In genomic region chr22:38124236-38124974, GRCh38 we compare ENCODE assay signal across 19 cellular contexts. TPM values are rescaled to one million over a fixed set of nuclear protein-coding genes. Genes with fewer than 3 reads are reported as not detected.
DNase-seq lines count a peak whose midpoint lies in the region; ATAC-seq and TF ChIP-seq lines count a peak whose summit lies in the region.
"Had no signal": no experiment of that assay in that cellular context is flagged by ENCODE, and none has a peak within 500 bp of the region (broad histone marks: within the 10 kb centered on the region; RNA-seq: fewer than 3 reads in every experiment).

No MANE protein-coding gene starts in this region.

- H3K9me3 ChIP-seq in H9 (ENCODE audit: control insufficient read depth, low read depth, low read length) = no peaks in the 10 kb centered on the region
- H3K9me3 ChIP-seq: BE2C, spleen, tibial artery had no signal

- H3K27me3 Mint-ChIP-seq in H9 (ENCODE audit: low read depth) = peaks cover 1% of the 10 kb centered on the region; the same call in 1 of the 2 replicates
- H3K27me3 Mint-ChIP-seq in brain = no peaks in the 10 kb centered on the region
- H3K27me3 Mint-ChIP-seq: activated naive CD8-positive, alpha-beta T cell treated with anti-CD3 and anti-CD28 coated beads, Interleukin-2, amount 50 U/mL, for 24 hours had no signal

- no peaks in the 10 kb centered on the region for H4K20me1 ChIP-seq in H9 (ENCODE audit: control insufficient read depth, insufficient read depth, insufficient read length)

- H3K9ac ChIP-seq in H9 (ENCODE audit: extremely low read depth, insufficient read length, low read length) (no peak overlapping the region), mesendoderm (ENCODE audit: low read length) (no peak overlapping the region)
- H3K9ac ChIP-seq: KMS-11, parathyroid adenoma had no signal

- ATAC-seq in GM21367 (IDR thresholded peaks at IDR 0.05; ENCODE audit: unreplicated experiment) = no peak
- ATAC-seq: activated naive CD8-positive, alpha-beta T cell treated with anti-CD3 and anti-CD28 coated beads, Interleukin-2, amount 50 U/mL, for 24 hours; left colon had no signal

- H4K8ac ChIP-seq in H9 (replicated peaks; ENCODE audit: insufficient read length, low read depth, low read length) = no peak overlapping the region
- no peak overlapping the region for H4K8ac ChIP-seq in mesendoderm (ENCODE audit: low read depth, low read length)

- no peak overlapping the region for H2AFZ ChIP-seq in H9 (ENCODE audit: low read length)
- H2AFZ ChIP-seq: parathyroid adenoma had no signal

- no peaks in the 10 kb centered on the region for H3K36me3 ChIP-seq in mesendoderm (ENCODE audit: control insufficient read depth, insufficient read depth, low read length)
- H3K36me3 ChIP-seq: BE2C had no signal

- no peak overlapping the region for H3K18ac ChIP-seq in H9 (ENCODE audit: insufficient read length, low read depth, low read length)
- no peak overlapping the region for H3K18ac ChIP-seq in mesendoderm (ENCODE audit: low read length)

- no peak overlapping the region for H3K23ac ChIP-seq in H9 (ENCODE audit: insufficient read length, low read depth, low read length)
- no peak overlapping the region for H3K23ac ChIP-seq in mesendoderm (ENCODE audit: low read length)

- H2BK120ac ChIP-seq in H9 (ENCODE audit: low read depth, low read length, poor library complexity, severe bottlenecking) (no peak overlapping the region), mesendoderm (ENCODE audit: low read depth, low read length) (no peak overlapping the region)

- H3K4me2 ChIP-seq in H9 (ENCODE audit: insufficient read depth, insufficient read length, low read length) (no peak overlapping the region), mesendoderm (ENCODE audit: low read length) (no peak overlapping the region)
- H3K4me2 ChIP-seq: KMS-11 had no signal

- H4K5ac ChIP-seq in H9 (ENCODE audit: insufficient read length, low read depth, low read length) (no peak overlapping the region), mesendoderm (ENCODE audit: low read length) (no peak overlapping the region)

- no peak overlapping the region for H3K14ac ChIP-seq in H9 (ENCODE audit: insufficient read depth, low read length)

- H3K27ac ChIP-seq in H9 (ENCODE audit: insufficient read length, low read depth, low read length) = no peak overlapping the region
- no peak overlapping the region for H3K27ac ChIP-seq in mesendoderm (ENCODE audit: low read depth, low read length)
- no peak overlapping the region for H3K27ac ChIP-seq in caudate nucleus (ENCODE audit: low read depth, low read length)
- H3K27ac ChIP-seq: KMS-11, parathyroid adenoma, spleen, tibial artery had no signal

- peaks cover 0 to 4% (median 0%) of the 10 kb centered on the region in 3 experiments; a peak in 2 of 7 replicates for H3K36me3 Mint-ChIP-seq in H9 (ENCODE audit: insufficient read depth in 1 of 3, low read depth in 3 of 3)
- no peaks in the 10 kb centered on the region for H3K36me3 Mint-ChIP-seq in brain

- no peaks in the 10 kb centered on the region for H3K79me1 ChIP-seq in H9 (ENCODE audit: insufficient read depth, low read depth, low read length, poor library complexity, severe bottlenecking)
- H3K79me1 ChIP-seq in mesendoderm (ENCODE audit: low read length) = no peaks in the 10 kb centered on the region

- H2BK5ac ChIP-seq in H9 (ENCODE audit: insufficient read length, low read length) (no peak overlapping the region), mesendoderm (ENCODE audit: low read length) (no peak overlapping the region)

- H3K4me1 Mint-ChIP-seq in H9 (peaks cover 4 to 13% of the 10 kb centered on the region in 2 experiments), brain (no peaks in the 10 kb centered on the region)
- H3K4me1 Mint-ChIP-seq: activated naive CD8-positive, alpha-beta T cell treated with anti-CD3 and anti-CD28 coated beads, Interleukin-2, amount 50 U/mL, for 24 hours had no signal

- no peak overlapping the region for H2AK5ac ChIP-seq in H9 (ENCODE audit: insufficient read length, low read length)
- H2AK5ac ChIP-seq in mesendoderm (ENCODE audit: low read length) = no peak overlapping the region

- H3K4me3 Mint-ChIP-seq in H9 = no peak overlapping the region
- no peak overlapping the region for H3K4me3 Mint-ChIP-seq in brain
- H3K4me3 Mint-ChIP-seq: activated naive CD8-positive, alpha-beta T cell treated with anti-CD3 and anti-CD28 coated beads, Interleukin-2, amount 50 U/mL, for 24 hours had no signal

- WGBS in H9 (ENCODE audit: extremely low coverage, insufficient read length, low lambda C conversion rate) = no CpG with 5 or more reads among the region's 21 CpGs
- no CpG with 5 or more reads among the region's 21 CpGs for WGBS in mesendoderm (ENCODE audit: extremely low coverage, insufficient coverage, low lambda C conversion rate)

- H2BK15ac ChIP-seq in H9 (ENCODE audit: low read depth, low read length) (no peak overlapping the region), mesendoderm (replicated peaks; ENCODE audit: low read depth) (no peak overlapping the region)

- H3K27ac Mint-ChIP-seq in H9 (peak overlapping the region in 1 of 3 experiments; percentile 88; a peak in 3 of 7 replicates), brain (peak overlapping the region in 3 of 5 experiments; percentile 16 to 70 (median 37))
- H3K27ac Mint-ChIP-seq: activated naive CD8-positive, alpha-beta T cell treated with anti-CD3 and anti-CD28 coated beads, Interleukin-2, amount 50 U/mL, for 24 hours had no signal

- TF ChIP-seq CTCF in H9 (conservative IDR thresholded peaks at IDR 0.05) (peak; percentile 51), brain (conservative IDR thresholded peaks at IDR 0.05) (no peak)

- no peak overlapping the region for H3K4me3 ChIP-seq in mesendoderm (ENCODE audit: low read length)
- H3K4me3 ChIP-seq: spleen, tibial artery had no signal

- no peak overlapping the region for H4K91ac ChIP-seq in H9 (ENCODE audit: insufficient read length, low read depth, low read length)

- H3K9me3 Mint-ChIP-seq in H9 (no peaks in the 10 kb centered on the region), brain (no peaks in the 10 kb centered on the region)
- H3K9me3 Mint-ChIP-seq: activated naive CD8-positive, alpha-beta T cell treated with anti-CD3 and anti-CD28 coated beads, Interleukin-2, amount 50 U/mL, for 24 hours had no signal

- H3K4ac ChIP-seq in H9 (ENCODE audit: low read depth, low read length) = no peak overlapping the region
- H3K4ac ChIP-seq in mesendoderm (ENCODE audit: low read depth, low read length) = no peak overlapping the region

- H3K79me2 ChIP-seq in H9 (ENCODE audit: insufficient read depth, low read length) = no peaks in the 10 kb centered on the region
- no peaks in the 10 kb centered on the region for H3K79me2 ChIP-seq in mesendoderm (ENCODE audit: control insufficient read depth, insufficient read depth, low read length)
- H3K79me2 ChIP-seq: parathyroid adenoma had no signal

- H3K4me1 ChIP-seq in H9 (ENCODE audit: insufficient read depth, low read length) (no peaks in the 10 kb centered on the region), mesendoderm (ENCODE audit: control insufficient read depth, low read depth, low read length) (no peaks in the 10 kb centered on the region)
- H3K4me1 ChIP-seq: parathyroid adenoma, spleen, tibial artery had no signal

- DNase-seq in EH (ENCODE audit: low read depth) (peak; percentile 19), H9 (peak; percentile 71), mesendoderm (peak; percentile 66), caudate nucleus (lab: John Stamatoyannopoulos, UW) (no peak)
- DNase-seq in activated effector memory CD4-positive, alpha-beta T cell treated with anti-CD3 and anti-CD28 coated beads, Interleukin-2, amount 50 U/mL, for 16 hours = no peak
- DNase-seq: activated CD4-positive, CD25-positive, alpha-beta regulatory T cell; activated CD8-positive, alpha-beta memory T cell treated with anti-CD3 and anti-CD28 coated beads, Interleukin-2, amount 50 U/mL, for 48 hours; activated naive CD8-positive, alpha-beta T cell treated with anti-CD3 and anti-CD28 coated beads, Interleukin-2, amount 50 U/mL, for 24 hours; BE2C; central memory CD4-positive, alpha-beta T cell; hippocampal formation; left colon; spleen; tibial artery had no signal

- no peak overlapping the region for H2BK20ac ChIP-seq in H9 (ENCODE audit: low read depth, low read length, poor library complexity, severe bottlenecking)

- H3K27me3 ChIP-seq in H9 (ENCODE audit: insufficient read depth, low read length) = no peaks in the 10 kb centered on the region
- H3K27me3 ChIP-seq in mesendoderm (ENCODE audit: insufficient read depth, low read length, poor library complexity) = no peaks in the 10 kb centered on the region
- H3K27me3 ChIP-seq: BE2C, spleen, tibial artery had no signal

- H3K23me2 ChIP-seq in H9 (ENCODE audit: insufficient read length, low read depth, low read length, poor library complexity, severe bottlenecking) = no peaks in the 10 kb centered on the region

- H3K56ac ChIP-seq in H9 (ENCODE audit: insufficient read length, low read depth, low read length) (no peak overlapping the region), mesendoderm (ENCODE audit: low read length) (no peak overlapping the region)

- H2BK12ac ChIP-seq in H9 (ENCODE audit: insufficient read length, low read depth, low read length) = no peak overlapping the region

- no peak overlapping the region for H3T11ph ChIP-seq in H9 (ENCODE audit: low read length)

RNA-seq across cellular contexts. Expression of gene BAIAP2L2, which starts 13.9 kb away (rescaled TPM):
- total RNA-seq in H9 (2021) = 2.0 and 2.3 TPM in 2 replicates
- 2.6 TPM for polyA plus RNA-seq in brain (ENCODE audit: insufficient read depth, low read depth, low replicate concordance)
- polyA plus RNA-seq in mesendoderm (2013, experiment 1 of 2) = 3.9 TPM
- polyA plus RNA-seq in mesendoderm (2013, experiment 2 of 2) = 4.0 TPM

RNA-seq across cellular contexts. Expression of gene SLC16A8, which starts 40.4 kb away (rescaled TPM):
- 0.75 and 1.1 TPM in 2 replicates for total RNA-seq in H9 (2021)
- 1.2 TPM for polyA plus RNA-seq in brain (ENCODE audit: insufficient read depth, low read depth, low replicate concordance)
- 0.08 TPM for polyA plus RNA-seq in mesendoderm (2013, experiment 1 of 2)
- 0.20 TPM for polyA plus RNA-seq in mesendoderm (2013, experiment 2 of 2)
- total RNA-seq: left colon; T-helper 1 cell treated with Interleukin-12 subunit alpha and Interleukin-12 subunit beta and Interleukin-4 antibody, amounts not matched to agents 30 ng/mL and 1 ng/mL, for 36 hours had no signal

RNA-seq across cellular contexts. Expression of gene PLA2G6, which starts 57.2 kb away (rescaled TPM):
- 22.1 and 24.1 TPM in 2 replicates for total RNA-seq in H9 (2021)
- 30.3 TPM for polyA plus RNA-seq in brain (ENCODE audit: insufficient read depth, low read depth, low replicate concordance)
- polyA plus RNA-seq in mesendoderm (2013, experiment 1 of 2) = 2.4 TPM
- 2.4 TPM for polyA plus RNA-seq in mesendoderm (2013, experiment 2 of 2)

Comparison
In these comparisons a context has a peak if more than half of its experiments do, and no peak if none do; other contexts are left out.
1. DNase-seq: peak in EH (single experiment), H9 (single experiment) and mesendoderm (single experiment); none in activated effector memory CD4-positive, alpha-beta T cell treated with anti-CD3 and anti-CD28 coated beads, Interleukin-2, amount 50 U/mL, for 16 hours (single experiment) and caudate nucleus (0 of 61).